1 cellular context compared by ENCODE assay signal in the genomic region with DNA sequence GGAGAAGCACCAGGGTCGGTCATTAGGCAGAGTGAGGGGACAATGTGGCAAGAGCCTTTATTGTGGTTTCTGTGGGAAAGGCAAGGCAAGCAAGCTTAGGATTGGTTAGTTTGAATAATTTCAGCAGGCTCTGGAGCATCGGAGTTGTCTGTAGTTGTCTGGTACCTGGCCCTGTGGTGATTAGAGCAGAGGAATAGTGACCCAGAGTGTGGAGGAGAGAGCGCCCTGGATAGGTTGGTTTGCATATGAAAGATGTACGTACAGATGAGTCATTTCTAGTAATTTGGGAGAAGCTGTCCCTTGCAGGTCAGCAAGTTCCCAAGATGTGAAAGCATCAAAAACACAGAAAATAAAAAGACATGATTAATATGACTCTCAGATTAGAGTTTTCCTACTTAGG.
TF ChIP-seq lines count a peak whose summit lies in the region.

No MANE protein-coding gene starts in this region.

TF ChIP-seq in GM23338, 12 proteins besides CTCF, POLR2A, EP300 and RAD21 (continued from another document):
- TF ChIP-seq, protein P1, sequence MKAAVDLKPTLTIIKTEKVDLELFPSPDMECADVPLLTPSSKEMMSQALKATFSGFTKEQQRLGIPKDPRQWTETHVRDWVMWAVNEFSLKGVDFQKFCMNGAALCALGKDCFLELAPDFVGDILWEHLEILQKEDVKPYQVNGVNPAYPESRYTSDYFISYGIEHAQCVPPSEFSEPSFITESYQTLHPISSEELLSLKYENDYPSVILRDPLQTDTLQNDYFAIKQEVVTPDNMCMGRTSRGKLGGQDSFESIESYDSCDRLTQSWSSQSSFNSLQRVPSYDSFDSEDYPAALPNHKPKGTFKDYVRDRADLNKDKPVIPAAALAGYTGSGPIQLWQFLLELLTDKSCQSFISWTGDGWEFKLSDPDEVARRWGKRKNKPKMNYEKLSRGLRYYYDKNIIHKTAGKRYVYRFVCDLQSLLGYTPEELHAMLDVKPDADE (IDR thresholded peaks at IDR 0.05), result no peak
- TF ChIP-seq EZH2phosphoT487 (IDR thresholded peaks at IDR 0.05; ENCODE audit: unreplicated experiment), result no peak
- TF ChIP-seq, protein P2, sequence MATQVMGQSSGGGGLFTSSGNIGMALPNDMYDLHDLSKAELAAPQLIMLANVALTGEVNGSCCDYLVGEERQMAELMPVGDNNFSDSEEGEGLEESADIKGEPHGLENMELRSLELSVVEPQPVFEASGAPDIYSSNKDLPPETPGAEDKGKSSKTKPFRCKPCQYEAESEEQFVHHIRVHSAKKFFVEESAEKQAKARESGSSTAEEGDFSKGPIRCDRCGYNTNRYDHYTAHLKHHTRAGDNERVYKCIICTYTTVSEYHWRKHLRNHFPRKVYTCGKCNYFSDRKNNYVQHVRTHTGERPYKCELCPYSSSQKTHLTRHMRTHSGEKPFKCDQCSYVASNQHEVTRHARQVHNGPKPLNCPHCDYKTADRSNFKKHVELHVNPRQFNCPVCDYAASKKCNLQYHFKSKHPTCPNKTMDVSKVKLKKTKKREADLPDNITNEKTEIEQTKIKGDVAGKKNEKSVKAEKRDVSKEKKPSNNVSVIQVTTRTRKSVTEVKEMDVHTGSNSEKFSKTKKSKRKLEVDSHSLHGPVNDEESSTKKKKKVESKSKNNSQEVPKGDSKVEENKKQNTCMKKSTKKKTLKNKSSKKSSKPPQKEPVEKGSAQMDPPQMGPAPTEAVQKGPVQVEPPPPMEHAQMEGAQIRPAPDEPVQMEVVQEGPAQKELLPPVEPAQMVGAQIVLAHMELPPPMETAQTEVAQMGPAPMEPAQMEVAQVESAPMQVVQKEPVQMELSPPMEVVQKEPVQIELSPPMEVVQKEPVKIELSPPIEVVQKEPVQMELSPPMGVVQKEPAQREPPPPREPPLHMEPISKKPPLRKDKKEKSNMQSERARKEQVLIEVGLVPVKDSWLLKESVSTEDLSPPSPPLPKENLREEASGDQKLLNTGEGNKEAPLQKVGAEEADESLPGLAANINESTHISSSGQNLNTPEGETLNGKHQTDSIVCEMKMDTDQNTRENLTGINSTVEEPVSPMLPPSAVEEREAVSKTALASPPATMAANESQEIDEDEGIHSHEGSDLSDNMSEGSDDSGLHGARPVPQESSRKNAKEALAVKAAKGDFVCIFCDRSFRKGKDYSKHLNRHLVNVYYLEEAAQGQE (IDR thresholded peaks at IDR 0.05; ENCODE audit: unreplicated experiment), result no peak
- TF ChIP-seq ZNF114 (CRISPR knock-in tag; IDR thresholded peaks at IDR 0.05), result no peak
- no peak for TF ChIP-seq EZH2 (IDR thresholded peaks at IDR 0.05; ENCODE audit: low read depth, unreplicated experiment)
- TF ChIP-seq CREB1 (CRISPR knock-in tag; IDR thresholded peaks at IDR 0.05; ENCODE audit: low read depth), result no peak
- TF ChIP-seq POLR2AphosphoS5 (IDR thresholded peaks at IDR 0.05; ENCODE audit: low read depth), result no peak
